Comparison of ENCODE assay signal across 24 cellular contexts in genomic region chr6:128403618-128404444, GRCh38.
DNase-seq lines count a peak whose midpoint lies in the region; ATAC-seq and TF ChIP-seq lines count a peak whose summit lies in the region.
"Had no signal": no experiment of that assay in that cellular context is flagged by ENCODE, and none has a peak within 500 bp of the region (broad histone marks: within the 10 kb centered on the region; RNA-seq: fewer than 3 reads in every experiment).

No MANE protein-coding gene starts in this region.

- POLR2A ChIA-PET in RWPE1 (lab: Yijun Ruan, JAX; ENCODE audit: low non-redundant PET) (no interaction called here), OCI-LY7 (lab: Charles Lee) (interaction anchor here (0.5 to 0.7 kb wide), 2 partner anchors 11 to 71 kb away, joined by 3 to 5 read pairs; no protein-coding TSS in a partner anchor)

- H3K4me1 Mint-ChIP-seq in activated T-cell treated with anti-CD3 and anti-CD28 coated beads, Interleukin-2, amount 50 U/mL, for 72 hours (ENCODE audit: low read depth): peaks cover 14% of the 10 kb centered on the region
- no peaks in the 10 kb centered on the region for H3K4me1 Mint-ChIP-seq in stimulated activated effector memory CD8-positive, alpha-beta T cell treated with anti-CD3 and anti-CD28 coated beads, Interleukin-12 subunit alpha, Interleukin-12 subunit beta, amount 100 ng/mL, for 72 hours

- TF ChIP-seq CTCF in RWPE1 (conservative IDR thresholded peaks at IDR 0.05; ENCODE audit: low read depth): no peak
- TF ChIP-seq CTCF in OCI-LY7 (conservative IDR thresholded peaks at IDR 0.05; ENCODE audit: low read length): no peak

- H3K36me3 ChIP-seq in OCI-LY7 (ENCODE audit: insufficient read depth, low read length): no peaks in the 10 kb centered on the region
- H3K36me3 ChIP-seq: MG63, neutrophil, transverse colon had no signal

- no peak overlapping the region for H2AFZ ChIP-seq in OCI-LY7 (ENCODE audit: low read length)

- H3K4me2 ChIP-seq in OCI-LY7 (ENCODE audit: low read length): no peak overlapping the region

- no peak overlapping the region for H3K27ac ChIP-seq in RWPE1
- H3K27ac ChIP-seq in OCI-LY7 (ENCODE audit: low read depth, low read length, poor library complexity, severe bottlenecking): no peak overlapping the region
- H3K27ac ChIP-seq: C4-2B, neutrophil, transverse colon had no signal

- DNase-seq in activated T-cell treated with anti-CD3 and anti-CD28 coated beads, Interleukin-2, amount 50 U/mL, for 72 hours: no peak
- DNase-seq in activated T-cell treated with anti-CD3 and anti-CD28 coated beads, Interleukin-2, amount 50 U/mL, for 1 hour: no peak
- DNase-seq in RWPE1 (ENCODE audit: low spot score): peak; percentile 9
- DNase-seq in stimulated activated effector memory CD8-positive, alpha-beta T cell treated with anti-CD3 and anti-CD28 coated beads, Interleukin-12 subunit alpha, Interleukin-12 subunit beta, amount 100 ng/mL, for 72 hours (ENCODE audit: low spot score in 2 of 2): no peak
- DNase-seq in DMS114 treated with DMSO at 0.1 percent for 48 hours (lab: John Stamatoyannopoulos, UW; ENCODE audit: unreplicated experiment): no peak
- DNase-seq in activated CD4-positive, alpha-beta T cell treated with anti-CD3 and anti-CD28 coated beads for 4 hours: no peak
- no peak for DNase-seq in OCI-LY7 (ENCODE audit: low spot score)
- DNase-seq: activated CD8-positive, alpha-beta memory T cell treated with anti-CD3 and anti-CD28 coated beads, Interleukin-2, amount 50 U/mL, for 48 hours; DMS 273 treated with DMSO at 0.1 percent for 48 hours; GF-D8; IMR-90; left ventricle myocardium superior; MG63; NCI-H82; retina; stimulated activated CD4-positive, alpha-beta T cell treated with anti-CD3 and anti-CD28 coated beads, Interleukin-15, amount 100 ng/mL, for 24 hours; stimulated activated naive CD4-positive, alpha-beta T cell treated with Interleukin-2 at 50 U/mL for 16 hours; transverse colon had no signal

- H3K4me1 ChIP-seq in OCI-LY7 (ENCODE audit: insufficient read depth, low read length, poor library complexity, severe bottlenecking): no peaks in the 10 kb centered on the region

- H3K4me3 Mint-ChIP-seq in activated T-cell treated with anti-CD3 and anti-CD28 coated beads, Interleukin-2, amount 50 U/mL, for 72 hours: peak overlapping the region in 1 of 2 donors; percentile 3
- no peak overlapping the region for H3K4me3 Mint-ChIP-seq in stimulated activated effector memory CD8-positive, alpha-beta T cell treated with anti-CD3 and anti-CD28 coated beads, Interleukin-12 subunit alpha, Interleukin-12 subunit beta, amount 100 ng/mL, for 72 hours
- H3K4me3 Mint-ChIP-seq: activated naive CD4-positive, alpha-beta T cell treated with anti-CD3 and anti-CD28 coated beads, Interleukin-2, amount 50 U/mL, for 24 hours; brain had no signal

- H3K27ac Mint-ChIP-seq in activated T-cell treated with anti-CD3 and anti-CD28 coated beads, Interleukin-2, amount 50 U/mL, for 72 hours: no peak overlapping the region
- H3K27ac Mint-ChIP-seq in stimulated activated effector memory CD8-positive, alpha-beta T cell treated with anti-CD3 and anti-CD28 coated beads, Interleukin-12 subunit alpha, Interleukin-12 subunit beta, amount 100 ng/mL, for 72 hours: no peak overlapping the region
- H3K27ac Mint-ChIP-seq: activated naive CD4-positive, alpha-beta T cell treated with anti-CD3 and anti-CD28 coated beads, Interleukin-2, amount 50 U/mL, for 24 hours; brain had no signal

- peak; percentile 47 to 60 for ATAC-seq in activated T-cell treated with anti-CD3 and anti-CD28 coated beads, Interleukin-2, amount 50 U/mL, for 72 hours (replicated peaks in 1 of 2)
- ATAC-seq in GM19463 (IDR thresholded peaks at IDR 0.05; ENCODE audit: unreplicated experiment): peak; percentile 82
- peak; percentile 84 for ATAC-seq in stimulated activated effector memory CD8-positive, alpha-beta T cell treated with anti-CD3 and anti-CD28 coated beads, Interleukin-12 subunit alpha, Interleukin-12 subunit beta, amount 100 ng/mL, for 72 hours
- ATAC-seq: left ventricle myocardium superior, Panc1 had no signal

- no peaks in the 10 kb centered on the region for H3K79me2 ChIP-seq in OCI-LY7 (ENCODE audit: insufficient read depth, low read depth, low read length)

- no peaks in the 10 kb centered on the region for H3K36me3 Mint-ChIP-seq in activated T-cell treated with anti-CD3 and anti-CD28 coated beads, Interleukin-2, amount 50 U/mL, for 72 hours (ENCODE audit: insufficient read depth in 2 of 2)
- no peaks in the 10 kb centered on the region for H3K36me3 Mint-ChIP-seq in stimulated activated effector memory CD8-positive, alpha-beta T cell treated with anti-CD3 and anti-CD28 coated beads, Interleukin-12 subunit alpha, Interleukin-12 subunit beta, amount 100 ng/mL, for 72 hours
- H3K36me3 Mint-ChIP-seq: activated naive CD4-positive, alpha-beta T cell treated with anti-CD3 and anti-CD28 coated beads, Interleukin-2, amount 50 U/mL, for 24 hours had no signal

- H3K9me3 Mint-ChIP-seq in activated T-cell treated with anti-CD3 and anti-CD28 coated beads, Interleukin-2, amount 50 U/mL, for 72 hours: no peaks in the 10 kb centered on the region
- H3K9me3 Mint-ChIP-seq in stimulated activated effector memory CD8-positive, alpha-beta T cell treated with anti-CD3 and anti-CD28 coated beads, Interleukin-12 subunit alpha, Interleukin-12 subunit beta, amount 100 ng/mL, for 72 hours: no peaks in the 10 kb centered on the region
- H3K9me3 Mint-ChIP-seq: activated naive CD4-positive, alpha-beta T cell treated with anti-CD3 and anti-CD28 coated beads, Interleukin-2, amount 50 U/mL, for 24 hours; brain had no signal

- H3K4me3 ChIP-seq in OCI-LY7 (ENCODE audit: low read depth, low read length, poor library complexity, severe bottlenecking): no peak overlapping the region
- H3K4me3 ChIP-seq: MG63, transverse colon had no signal

- intact Hi-C loops in OCI-LY7 (cut with micrococcal nuclease; ENCODE audit: unreplicated experiment): no loop called here

- no peaks in the 10 kb centered on the region for H3K9me2 ChIP-seq in OCI-LY7 (ENCODE audit: insufficient read depth, low read length)

- H4K20me1 ChIP-seq in OCI-LY7 (ENCODE audit: insufficient read depth, low read length): no peaks in the 10 kb centered on the region

- H3K9me3 ChIP-seq in OCI-LY7 (ENCODE audit: low read length): no peaks in the 10 kb centered on the region
- H3K9me3 ChIP-seq: MG63, neutrophil, transverse colon had no signal

- BruUV-seq in OCI-LY7 (replicated peaks; lab: Mats Ljungman, UMichigan): no TSS peak

- CTCF ChIA-PET in RWPE1 (lab: Yijun Ruan, JAX): interaction anchor here (0.6 kb wide), 1 partner anchor 27 kb away, joined by 4 read pairs; no protein-coding TSS in a partner anchor
- CTCF ChIA-PET in OCI-LY7 (lab: Charles Lee; ENCODE audit: unreplicated experiment): no interaction called here

- H3K27me3 Mint-ChIP-seq in activated T-cell treated with anti-CD3 and anti-CD28 coated beads, Interleukin-2, amount 50 U/mL, for 72 hours (ENCODE audit: low read depth): no peaks in the 10 kb centered on the region
- H3K27me3 Mint-ChIP-seq: activated naive CD4-positive, alpha-beta T cell treated with anti-CD3 and anti-CD28 coated beads, Interleukin-2, amount 50 U/mL, for 24 hours; brain had no signal
